ENCODE assay signal across 12 cellular contexts in genomic region chr22:40449676-40450035, GRCh38.
DNase-seq lines count a peak whose midpoint lies in the region; ATAC-seq and TF ChIP-seq lines count a peak whose summit lies in the region.
"Had no signal": no experiment of that assay in that cellular context is flagged by ENCODE, and none has a peak within 500 bp of the region (broad histone marks: within the 10 kb centered on the region; RNA-seq: fewer than 3 reads in every experiment).

No MANE protein-coding gene starts in this region.

- TF ChIP-seq CTCF in A673 (conservative IDR thresholded peaks at IDR 0.05; ENCODE audit: low read depth, low read length) (no peak), astrocyte of the spinal cord (IDR thresholded peaks at IDR 0.05; ENCODE audit: low read depth, low read length) (no peak), left lung (IDR thresholded peaks at IDR 0.05) (no peak)

- no TSS peak for BruUV-seq in A673 (replicated peaks; lab: Mats Ljungman, UMichigan)

- no peaks in the 10 kb centered on the region for H3K27me3 ChIP-seq in A673 (replicated peaks; ENCODE audit: insufficient read depth, low read depth, low read length, poor library complexity)
- H3K27me3 ChIP-seq in left lung = no peaks in the 10 kb centered on the region
- H3K27me3 ChIP-seq: suprapubic skin had no signal

- H3K9me3 ChIP-seq in A673 (ENCODE audit: low read depth, low read length, poor library complexity, severe bottlenecking) = no peaks in the 10 kb centered on the region
- no peaks in the 10 kb centered on the region for H3K9me3 ChIP-seq in left lung
- H3K9me3 ChIP-seq: suprapubic skin had no signal

- H3K27ac ChIP-seq in A673 (ENCODE audit: low read depth, low read length, poor library complexity, severe bottlenecking) = no peak overlapping the region
- peak overlapping the region; percentile 21 to 50 for H3K27ac ChIP-seq in left lung

- DNase-seq in A673 (ENCODE audit: low spot score) (peak; percentile 73), ELR (ENCODE audit: low read depth) (peak; percentile 16), astrocyte of the spinal cord (ENCODE audit: low read depth, low spot score) (peak; percentile 57), left lung (no peak), NCI-H1105 treated with DMSO at 0.1 percent for 48 hours (lab: John Stamatoyannopoulos, UW) (no peak)
- no peak for DNase-seq in activated CD8-positive, alpha-beta memory T cell treated with anti-CD3 and anti-CD28 coated beads for 24 hours
- DNase-seq: activated T-cell treated with anti-CD3 and anti-CD28 coated beads, Interleukin-2, amount 50 U/mL, for 72 hours; DMS53; NCI-H774 had no signal

- H3K4me3 ChIP-seq in A673 (ENCODE audit: low read depth, low read length, poor library complexity, severe bottlenecking) (no peak overlapping the region), astrocyte of the spinal cord (ENCODE audit: low read depth, low read length) (no peak overlapping the region), left lung (no peak overlapping the region)
- H3K4me3 ChIP-seq: suprapubic skin had no signal

- in situ Hi-C loops in astrocyte of the spinal cord (cut with HindIII; ENCODE audit: low sequenced_read_pairs) = no loop called here

- POLR2A ChIA-PET in A673 (lab: Charles Lee; ENCODE audit: low non-redundant PET) = interaction anchor here (0.6 kb wide), 1 partner anchor 185 kb away, joined by 4 read pairs; no protein-coding TSS in a partner anchor

- H3K36me3 ChIP-seq in A673 (ENCODE audit: insufficient read depth, low read length, poor library complexity, severe bottlenecking) = no peaks in the 10 kb centered on the region
- peaks cover 0 to 3% of the 10 kb centered on the region in 2 donors for H3K36me3 ChIP-seq in left lung
- H3K36me3 ChIP-seq: suprapubic skin had no signal

- CTCF ChIA-PET in A673 (lab: Charles Lee) = interaction anchor here (0.5 kb wide), 1 partner anchor 12 kb away, joined by 4 read pairs; no protein-coding TSS in a partner anchor

- H3K4me1 ChIP-seq in A673 (ENCODE audit: insufficient read depth, low read length, poor library complexity, severe bottlenecking) = peaks cover 18% of the 10 kb centered on the region
- H3K4me1 ChIP-seq in left lung = peaks cover 30 to 96% of the 10 kb centered on the region in 2 donors

- intact Hi-C loops in A673 (cut with micrococcal nuclease; ENCODE audit: unreplicated experiment) = no loop called here
- intact Hi-C loops in left lung (cut with DNase I) = no loop called here

- ATAC-seq in left lung (no peak), GM21786 (IDR thresholded peaks at IDR 0.05; ENCODE audit: unreplicated experiment) (no peak), GM18867 (IDR thresholded peaks at IDR 0.05; ENCODE audit: unreplicated experiment) (no peak)
- ATAC-seq: activated T-cell treated with anti-CD3 and anti-CD28 coated beads, Interleukin-2, amount 50 U/mL, for 72 hours had no signal

Comparison
In these comparisons a context has a peak if more than half of its experiments do, and no peak if none do; other contexts are left out.
1. DNase-seq: peak in A673 (single experiment), ELR (single experiment) and astrocyte of the spinal cord (single experiment); none in left lung (0 of 2), NCI-H1105 treated with DMSO at 0.1 percent for 48 hours (single experiment) and activated CD8-positive, alpha-beta memory T cell treated with anti-CD3 and anti-CD28 coated beads for 24 hours (single experiment).